8 cellular contexts compared by ENCODE assay signal in genomic region chr14:74018704-74019407, GRCh38. TPM values are rescaled to one million over a fixed set of nuclear protein-coding genes. Genes with fewer than 3 reads are reported as not detected.
DNase-seq lines count a peak whose midpoint lies in the region; ATAC-seq and TF ChIP-seq lines count a peak whose summit lies in the region.

Gene BBOF1, plus strand, starts transcription at chr14:74019349. Its CDS starts 130 bp downstream, at chr14:74019479.
Gene ENTPD5, minus strand, starts transcription at chr14:74019288. Its CDS starts 31,186 bp downstream, at chr14:73988102.

- H3K36me3 ChIP-seq in ascending aorta (no peaks in the 10 kb centered on the region), vagina (no peaks in the 10 kb centered on the region)

- no peaks in the 10 kb centered on the region for H3K9me3 Mint-ChIP-seq in T-helper 2 cell treated with Interferon-gamma antibody and Interleukin-4, amounts not matched to agents 5 μg/mL and 100 μg/mL, for 36 hours

- H3K4me1 ChIP-seq in ascending aorta (peaks cover 2 to 7% of the 10 kb centered on the region in 2 donors), vagina (peaks cover 16% of the 10 kb centered on the region)

- peak in 1 of 2 donors; percentile 85 for TF ChIP-seq POLR2A in vagina (IDR thresholded peaks at IDR 0.05)

- DNase-seq in GM13976 (ENCODE audit: low spot score) (peak; percentile 96), NCI-H1694 treated with DMSO at 0.1 percent for 48 hours (lab: John Stamatoyannopoulos, UW) (peak; percentile 85), ascending aorta (ENCODE audit: low spot score in 2 of 2) (peak; percentile 31 to 92), hepatic stellate cell (ENCODE audit: low spot score) (peak; percentile 94), renal cortical epithelial cell (ENCODE audit: low read depth) (peak; percentile 59), vagina (ENCODE audit: extremely low spot score in 2 of 2) (peak in 1 of 2 donors; percentile 89)
- DNase-seq in T-helper 2 cell treated with Interferon-gamma antibody and Interleukin-4, amounts not matched to agents 5 μg/mL and 100 μg/mL, for 36 hours (ENCODE audit: low spot score), result peak; percentile 88

- H3K27me3 ChIP-seq in ascending aorta (no peaks in the 10 kb centered on the region), vagina (no peaks in the 10 kb centered on the region)

- intact Hi-C loops in ascending aorta (cut with DNase I) (loop anchor here (1.0 to 10.0 kb wide), 4 partner anchors 65 to 304 kb away; partner anchors contain the start of genes ALDH6A1, COQ6, FAM161B and LIN52), vagina (cut with DNase I) (no loop called here)

- H3K4me3 ChIP-seq in ascending aorta (peak within 1 kb of the TSS; percentile 82 to 97), vagina (peak within 1 kb of the TSS; percentile 60 to 79)

- peak within 1 kb of the TSS; percentile 94 for H3K4me3 Mint-ChIP-seq in T-helper 2 cell treated with Interferon-gamma antibody and Interleukin-4, amounts not matched to agents 5 μg/mL and 100 μg/mL, for 36 hours

- peaks cover 19% of the 10 kb centered on the region for H3K4me1 Mint-ChIP-seq in T-helper 2 cell treated with Interferon-gamma antibody and Interleukin-4, amounts not matched to agents 5 μg/mL and 100 μg/mL, for 36 hours (ENCODE audit: low read depth)

- peaks cover 2% of the 10 kb centered on the region for H3K27me3 Mint-ChIP-seq in T-helper 2 cell treated with Interferon-gamma antibody and Interleukin-4, amounts not matched to agents 5 μg/mL and 100 μg/mL, for 36 hours (ENCODE audit: low read depth)

- H3K9me3 ChIP-seq in ascending aorta (no peaks in the 10 kb centered on the region), vagina (no peaks in the 10 kb centered on the region)

- ATAC-seq in HG02870 (IDR thresholded peaks at IDR 0.05; ENCODE audit: unreplicated experiment), result peak; percentile 80

- TF ChIP-seq CTCF in GM13976 (IDR thresholded peaks at IDR 0.05; ENCODE audit: borderline replicate concordance, control extremely low read depth, extremely low read depth, insufficient read depth, missing control alignments) (no peak), ascending aorta (IDR thresholded peaks at IDR 0.05) (no peak), vagina (IDR thresholded peaks at IDR 0.05) (no peak)

- no peaks in the 10 kb centered on the region for H3K36me3 Mint-ChIP-seq in T-helper 2 cell treated with Interferon-gamma antibody and Interleukin-4, amounts not matched to agents 5 μg/mL and 100 μg/mL, for 36 hours (ENCODE audit: low read depth)

- in situ Hi-C loops in GM13976 (cut with MboI; ENCODE audit: low sequenced_read_pairs, unreplicated experiment), result no loop called here

- peak within 1 kb of the TSS; percentile 97 for H3K27ac Mint-ChIP-seq in T-helper 2 cell treated with Interferon-gamma antibody and Interleukin-4, amounts not matched to agents 5 μg/mL and 100 μg/mL, for 36 hours

- H3K27ac ChIP-seq in ascending aorta, result peak within 1 kb of the TSS; percentile 95 to 99
- peak within 1 kb of the TSS; percentile 93 for H3K27ac ChIP-seq in vagina

RNA-seq across cellular contexts. Expression of gene BBOF1, which starts in this region (rescaled TPM):
- total RNA-seq in ascending aorta (16.2 TPM), renal cortical epithelial cell (13.9 and 15.8 TPM in 2 replicates), vagina (5.6 TPM)

RNA-seq across cellular contexts. Expression of gene ENTPD5, which starts in this region (rescaled TPM):
- total RNA-seq in ascending aorta (2.6 TPM), renal cortical epithelial cell (8.9 and 14.3 TPM in 2 replicates), vagina (8.6 TPM)
